Comparison of ENCODE assay signal across 1 cellular context in the genomic region with DNA sequence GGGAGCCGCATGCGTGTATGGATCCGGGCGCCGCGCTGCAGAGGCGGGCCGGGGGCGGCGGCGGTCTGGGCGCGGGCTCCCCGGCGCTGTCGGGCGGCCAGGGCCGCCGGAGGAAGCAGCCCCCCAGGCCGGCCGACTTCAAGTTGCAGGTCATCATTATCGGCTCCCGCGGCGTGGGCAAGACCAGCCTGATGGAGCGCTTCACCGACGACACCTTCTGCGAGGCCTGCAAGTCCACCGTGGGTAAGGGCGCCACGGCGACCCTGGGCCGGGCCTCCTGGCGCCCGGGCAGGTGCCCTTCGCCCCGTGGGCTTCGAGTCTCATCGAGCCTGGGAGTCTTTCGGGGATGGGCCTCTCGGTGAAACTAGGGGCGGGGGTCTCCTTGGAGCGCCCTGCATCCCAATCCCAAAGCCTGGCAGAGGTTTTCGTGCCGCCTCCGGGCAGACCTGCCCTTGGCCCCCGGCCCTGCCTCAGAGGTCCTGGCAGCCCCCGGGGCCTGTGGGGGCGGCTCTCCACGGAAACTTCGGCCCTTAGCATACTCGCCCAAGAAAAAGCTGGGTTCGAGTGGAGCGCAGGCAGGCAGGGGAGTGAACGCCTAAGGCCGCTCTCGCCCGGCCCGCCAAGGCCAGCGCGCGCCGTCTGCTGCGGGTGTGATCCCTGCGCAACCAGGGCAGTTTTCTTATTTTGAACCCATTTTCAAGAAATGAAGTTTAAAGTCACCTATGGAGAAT.
TF ChIP-seq lines count a peak whose summit lies in the region.

No MANE protein-coding gene starts in this region.

TF ChIP-seq in GM23338, 12 proteins besides CTCF, POLR2A, EP300 and RAD21 (continued from another document):
- TF ChIP-seq, protein P1, sequence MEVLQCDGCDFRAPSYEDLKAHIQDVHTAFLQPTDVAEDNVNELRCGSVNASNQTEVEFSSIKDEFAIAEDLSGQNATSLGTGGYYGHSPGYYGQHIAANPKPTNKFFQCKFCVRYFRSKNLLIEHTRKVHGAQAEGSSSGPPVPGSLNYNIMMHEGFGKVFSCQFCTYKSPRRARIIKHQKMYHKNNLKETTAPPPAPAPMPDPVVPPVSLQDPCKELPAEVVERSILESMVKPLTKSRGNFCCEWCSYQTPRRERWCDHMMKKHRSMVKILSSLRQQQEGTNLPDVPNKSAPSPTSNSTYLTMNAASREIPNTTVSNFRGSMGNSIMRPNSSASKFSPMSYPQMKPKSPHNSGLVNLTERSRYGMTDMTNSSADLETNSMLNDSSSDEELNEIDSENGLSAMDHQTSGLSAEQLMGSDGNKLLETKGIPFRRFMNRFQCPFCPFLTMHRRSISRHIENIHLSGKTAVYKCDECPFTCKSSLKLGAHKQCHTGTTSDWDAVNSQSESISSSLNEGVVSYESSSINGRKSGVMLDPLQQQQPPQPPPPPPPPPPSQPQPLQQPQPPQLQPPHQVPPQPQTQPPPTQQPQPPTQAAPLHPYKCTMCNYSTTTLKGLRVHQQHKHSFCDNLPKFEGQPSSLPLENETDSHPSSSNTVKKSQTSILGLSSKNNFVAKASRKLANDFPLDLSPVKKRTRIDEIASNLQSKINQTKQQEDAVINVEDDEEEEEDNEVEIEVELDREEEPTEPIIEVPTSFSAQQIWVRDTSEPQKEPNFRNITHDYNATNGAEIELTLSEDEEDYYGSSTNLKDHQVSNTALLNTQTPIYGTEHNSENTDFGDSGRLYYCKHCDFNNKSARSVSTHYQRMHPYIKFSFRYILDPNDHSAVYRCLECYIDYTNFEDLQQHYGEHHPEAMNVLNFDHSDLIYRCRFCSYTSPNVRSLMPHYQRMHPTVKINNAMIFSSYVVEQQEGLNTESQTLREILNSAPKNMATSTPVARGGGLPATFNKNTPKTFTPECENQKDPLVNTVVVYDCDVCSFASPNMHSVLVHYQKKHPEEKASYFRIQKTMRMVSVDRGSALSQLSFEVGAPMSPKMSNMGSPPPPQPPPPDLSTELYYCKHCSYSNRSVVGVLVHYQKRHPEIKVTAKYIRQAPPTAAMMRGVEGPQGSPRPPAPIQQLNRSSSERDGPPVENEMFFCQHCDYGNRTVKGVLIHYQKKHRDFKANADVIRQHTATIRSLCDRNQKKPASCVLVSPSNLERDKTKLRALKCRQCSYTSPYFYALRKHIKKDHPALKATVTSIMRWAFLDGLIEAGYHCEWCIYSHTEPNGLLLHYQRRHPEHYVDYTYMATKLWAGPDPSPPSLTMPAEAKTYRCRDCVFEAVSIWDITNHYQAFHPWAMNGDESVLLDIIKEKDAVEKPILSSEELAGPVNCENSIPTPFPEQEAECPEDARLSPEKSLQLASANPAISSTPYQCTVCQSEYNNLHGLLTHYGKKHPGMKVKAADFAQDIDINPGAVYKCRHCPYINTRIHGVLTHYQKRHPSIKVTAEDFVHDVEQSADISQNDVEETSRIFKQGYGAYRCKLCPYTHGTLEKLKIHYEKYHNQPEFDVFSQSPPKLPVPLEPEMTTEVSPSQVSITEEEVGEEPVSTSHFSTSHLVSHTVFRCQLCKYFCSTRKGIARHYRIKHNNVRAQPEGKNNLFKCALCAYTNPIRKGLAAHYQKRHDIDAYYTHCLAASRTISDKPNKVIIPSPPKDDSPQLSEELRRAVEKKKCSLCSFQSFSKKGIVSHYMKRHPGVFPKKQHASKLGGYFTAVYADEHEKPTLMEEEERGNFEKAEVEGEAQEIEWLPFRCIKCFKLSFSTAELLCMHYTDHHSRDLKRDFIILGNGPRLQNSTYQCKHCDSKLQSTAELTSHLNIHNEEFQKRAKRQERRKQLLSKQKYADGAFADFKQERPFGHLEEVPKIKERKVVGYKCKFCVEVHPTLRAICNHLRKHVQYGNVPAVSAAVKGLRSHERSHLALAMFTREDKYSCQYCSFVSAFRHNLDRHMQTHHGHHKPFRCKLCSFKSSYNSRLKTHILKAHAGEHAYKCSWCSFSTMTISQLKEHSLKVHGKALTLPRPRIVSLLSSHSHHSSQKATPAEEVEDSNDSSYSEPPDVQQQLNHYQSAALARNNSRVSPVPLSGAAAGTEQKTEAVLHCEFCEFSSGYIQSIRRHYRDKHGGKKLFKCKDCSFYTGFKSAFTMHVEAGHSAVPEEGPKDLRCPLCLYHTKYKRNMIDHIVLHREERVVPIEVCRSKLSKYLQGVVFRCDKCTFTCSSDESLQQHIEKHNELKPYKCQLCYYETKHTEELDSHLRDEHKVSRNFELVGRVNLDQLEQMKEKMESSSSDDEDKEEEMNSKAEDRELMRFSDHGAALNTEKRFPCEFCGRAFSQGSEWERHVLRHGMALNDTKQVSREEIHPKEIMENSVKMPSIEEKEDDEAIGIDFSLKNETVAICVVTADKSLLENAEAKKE (CRISPR knock-in tag; IDR thresholded peaks at IDR 0.05), result no peak
- TF ChIP-seq ZNF114 (CRISPR knock-in tag; IDR thresholded peaks at IDR 0.05) (no peak), CREB1 (CRISPR knock-in tag; IDR thresholded peaks at IDR 0.05; ENCODE audit: low read depth) (no peak)
- TF ChIP-seq, protein P2, sequence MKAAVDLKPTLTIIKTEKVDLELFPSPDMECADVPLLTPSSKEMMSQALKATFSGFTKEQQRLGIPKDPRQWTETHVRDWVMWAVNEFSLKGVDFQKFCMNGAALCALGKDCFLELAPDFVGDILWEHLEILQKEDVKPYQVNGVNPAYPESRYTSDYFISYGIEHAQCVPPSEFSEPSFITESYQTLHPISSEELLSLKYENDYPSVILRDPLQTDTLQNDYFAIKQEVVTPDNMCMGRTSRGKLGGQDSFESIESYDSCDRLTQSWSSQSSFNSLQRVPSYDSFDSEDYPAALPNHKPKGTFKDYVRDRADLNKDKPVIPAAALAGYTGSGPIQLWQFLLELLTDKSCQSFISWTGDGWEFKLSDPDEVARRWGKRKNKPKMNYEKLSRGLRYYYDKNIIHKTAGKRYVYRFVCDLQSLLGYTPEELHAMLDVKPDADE (IDR thresholded peaks at IDR 0.05), result no peak
